16 cellular contexts compared by ENCODE assay signal in the genomic region with DNA sequence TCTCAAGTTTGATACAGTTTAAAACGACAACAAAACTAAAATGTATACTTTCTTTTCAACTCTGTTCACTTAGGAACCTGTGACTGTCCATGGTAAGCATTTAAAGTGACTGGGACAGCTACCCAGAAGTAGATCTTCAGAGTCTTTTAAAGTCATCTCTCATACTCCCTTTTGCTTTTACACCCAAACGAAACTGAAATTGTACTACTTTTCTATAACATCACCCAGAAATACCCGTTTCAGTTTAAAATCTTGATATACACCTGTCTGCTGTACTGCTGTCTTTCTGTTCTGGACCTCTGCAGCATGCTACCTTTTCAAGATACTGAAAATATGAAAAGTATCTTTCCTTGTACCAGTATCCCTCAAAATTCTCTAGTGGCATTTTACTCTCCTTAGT.
A peak's percentile ranks its signal among the peaks of the same experiment; 100 is the strongest.
DNase-seq lines count a peak whose midpoint lies in the region; ATAC-seq and TF ChIP-seq lines count a peak whose summit lies in the region.
"Had no signal": no experiment of that assay in that cellular context is flagged by ENCODE, and none has a peak within 500 bp of the region (broad histone marks: within the 10 kb centered on the region; RNA-seq: fewer than 3 reads in every experiment).

No MANE protein-coding gene starts in this region.

- DNase-seq in OCI-M1 (lab: John Stamatoyannopoulos, UW): peak; percentile 10
- no peak for DNase-seq in MCF 10A (ENCODE audit: unreplicated experiment)
- DNase-seq in NCI-H748 (lab: John Stamatoyannopoulos, UW; ENCODE audit: unreplicated experiment): no peak
- DNase-seq in hepatic stellate cell (ENCODE audit: low spot score): no peak
- DNase-seq: activated CD8-positive, alpha-beta T cell treated with anti-CD3 and anti-CD28 coated beads, Interleukin-2, amount 10 ng/mL, durations not matched to agents 7 days and 5 days; DMS153; naive B cell; NCI-H1436; NCI-H345; SK-N-SH had no signal

- no peak overlapping the region for H3K27ac Mint-ChIP-seq in MCF 10A (ENCODE audit: low read depth, unreplicated experiment)
- H3K27ac Mint-ChIP-seq: activated CD8-positive, alpha-beta T cell treated with anti-CD3 and anti-CD28 coated beads, Interleukin-2, amount 10 ng/mL, durations not matched to agents 7 days and 5 days; activated T-helper 2 cell treated with anti-CD3 and anti-CD28 coated beads, Interferon-gamma antibody, Interleukin-2, Interleukin-4, amounts not matched to agents 10 μg/mL and 5 μg/mL and 100 μg/mL, durations not matched to agents 14 hours and 24 hours and 36 hours had no signal

- CTCF ChIA-PET in MCF 10A (lab: Yijun Ruan, JAX): no interaction called here

- ATAC-seq in GM18870 (IDR thresholded peaks at IDR 0.05; ENCODE audit: unreplicated experiment) (peak; percentile 79), GM21529 (IDR thresholded peaks at IDR 0.05; ENCODE audit: unreplicated experiment) (peak; percentile 49), HG03064 (IDR thresholded peaks at IDR 0.05; ENCODE audit: low read depth, unreplicated experiment) (peak; percentile 82), HG03342 (IDR thresholded peaks at IDR 0.05; ENCODE audit: unreplicated experiment) (no peak)
- ATAC-seq: activated CD8-positive, alpha-beta T cell treated with anti-CD3 and anti-CD28 coated beads, Interleukin-2, amount 10 ng/mL, durations not matched to agents 7 days and 5 days had no signal

- H3K9me3 Mint-ChIP-seq in MCF 10A (ENCODE audit: unreplicated experiment): no peaks in the 10 kb centered on the region
- H3K9me3 Mint-ChIP-seq: activated T-helper 2 cell treated with anti-CD3 and anti-CD28 coated beads, Interferon-gamma antibody, Interleukin-2, Interleukin-4, amounts not matched to agents 10 μg/mL and 5 μg/mL and 100 μg/mL, durations not matched to agents 14 hours and 24 hours and 36 hours; central memory CD8-positive, alpha-beta T cell had no signal

- no TSS peak for BruUV-seq in MCF 10A (replicated peaks; lab: Mats Ljungman, UMichigan)

- H3K4me3 Mint-ChIP-seq in MCF 10A (ENCODE audit: unreplicated experiment): no peak overlapping the region
- H3K4me3 Mint-ChIP-seq: activated CD8-positive, alpha-beta T cell treated with anti-CD3 and anti-CD28 coated beads, Interleukin-2, amount 10 ng/mL, durations not matched to agents 7 days and 5 days; central memory CD8-positive, alpha-beta T cell; naive B cell had no signal

- POLR2A ChIA-PET in MCF 10A (lab: Yijun Ruan, JAX): interaction anchor here (1.0 kb wide), 1 partner anchor 26 kb away, joined by 3 read pairs; no protein-coding TSS in a partner anchor

- no peaks in the 10 kb centered on the region for H3K4me1 Mint-ChIP-seq in MCF 10A (ENCODE audit: insufficient read depth, unreplicated experiment)
- H3K4me1 Mint-ChIP-seq: naive B cell had no signal

- H3K27me3 Mint-ChIP-seq in MCF 10A (ENCODE audit: insufficient read depth, unreplicated experiment): no peaks in the 10 kb centered on the region
- H3K27me3 Mint-ChIP-seq: central memory CD8-positive, alpha-beta T cell; naive B cell had no signal

- H3K36me3 Mint-ChIP-seq in MCF 10A (ENCODE audit: insufficient read depth, unreplicated experiment): peaks cover 7% of the 10 kb centered on the region

- no peak for TF ChIP-seq CTCF in MCF 10A (IDR thresholded peaks at IDR 0.05; ENCODE audit: unreplicated experiment)

- intact Hi-C loops in MCF 10A (cut with micrococcal nuclease): no loop called here
